In the genomic region with DNA sequence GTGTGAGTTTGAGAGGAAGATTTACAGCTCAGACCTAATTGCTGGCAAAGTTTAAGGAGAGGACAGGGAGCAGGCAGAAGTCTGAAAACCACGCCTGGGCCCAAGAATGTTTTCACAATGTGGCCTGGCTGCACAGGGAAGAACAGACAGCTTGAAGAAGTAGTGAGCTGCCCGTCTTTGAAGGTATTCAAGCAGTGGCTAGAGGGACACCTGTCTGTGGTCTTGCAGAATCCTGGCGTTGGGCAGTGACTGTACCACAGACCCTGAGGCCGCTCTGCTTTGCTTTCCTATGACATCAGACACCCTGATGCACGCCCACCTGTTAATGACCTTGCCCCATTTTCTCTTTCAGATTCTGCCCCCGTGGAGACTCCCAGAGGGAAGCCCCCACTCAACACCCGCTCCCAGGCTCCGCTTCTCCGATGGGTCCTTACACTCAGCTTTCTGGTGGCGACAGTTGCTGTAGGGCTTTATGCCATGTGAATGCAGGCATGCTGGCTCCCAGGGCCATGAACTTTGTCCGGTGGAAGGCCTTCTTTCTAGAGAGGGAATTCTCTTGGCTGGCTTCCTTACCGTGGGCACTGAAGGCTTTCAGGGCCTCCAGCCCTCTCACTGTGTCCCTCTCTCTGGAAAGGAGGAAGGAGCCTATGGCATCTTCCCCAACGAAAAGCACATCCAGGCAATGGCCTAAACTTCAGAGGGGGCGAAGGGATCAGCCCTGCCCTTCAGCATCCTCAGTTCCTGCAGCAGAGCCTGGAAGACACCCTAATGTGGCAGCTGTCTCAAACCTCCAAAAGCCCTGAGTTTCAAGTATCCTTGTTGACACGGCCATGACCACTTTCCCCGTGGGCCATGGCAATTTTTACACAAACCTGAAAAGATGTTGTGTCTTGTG, we compare ENCODE assay signal across 18 cellular contexts. TPM values are rescaled to one million over a fixed set of nuclear protein-coding genes. Genes with fewer than 3 reads are reported as not detected.
A peak's percentile ranks its signal among the peaks of the same experiment; 100 is the strongest.
DNase-seq lines count a peak whose midpoint lies in the region; ATAC-seq, FAIRE-seq and TF ChIP-seq lines count a peak whose summit lies in the region.
"Had no signal": no experiment of that assay in that cellular context is flagged by ENCODE, and none has a peak within 500 bp of the region (broad histone marks: within the 10 kb centered on the region; RNA-seq: fewer than 3 reads in every experiment).

No MANE protein-coding gene starts in this region.

- TF ChIP-seq CTCF in endothelial cell (IDR thresholded peaks at IDR 0.05; ENCODE audit: unreplicated experiment), result no peak
- no peak for TF ChIP-seq CTCF in neural crest cell (conservative IDR thresholded peaks at IDR 0.05)

- peaks cover 4% of the 10 kb centered on the region for H3K27me3 Mint-ChIP-seq in activated CD8-positive, alpha-beta memory T cell treated with anti-CD3 and anti-CD28 coated beads, Interleukin-2, amount 10 ng/mL, durations not matched to agents 7 days and 5 days
- H3K27me3 Mint-ChIP-seq in endothelial cell (ENCODE audit: unreplicated experiment) (peaks cover 6% of the 10 kb centered on the region), neural crest cell (ENCODE audit: low read depth) (no peaks in the 10 kb centered on the region)
- H3K27me3 Mint-ChIP-seq: activated CD4-positive, alpha-beta T cell treated with anti-CD3 and anti-CD28 coated beads, Interleukin-2, amount 10 ng/mL, durations not matched to agents 7 days and 5 days had no signal

- no peaks in the 10 kb centered on the region for H3K36me3 Mint-ChIP-seq in activated CD8-positive, alpha-beta memory T cell treated with anti-CD3 and anti-CD28 coated beads, Interleukin-2, amount 10 ng/mL, durations not matched to agents 7 days and 5 days
- H3K36me3 Mint-ChIP-seq in endothelial cell (ENCODE audit: low read depth, unreplicated experiment) (peaks cover 5% of the 10 kb centered on the region), neural crest cell (ENCODE audit: low read depth) (no peaks in the 10 kb centered on the region)

- no peak overlapping the region for H3K4me3 Mint-ChIP-seq in activated CD8-positive, alpha-beta memory T cell treated with anti-CD3 and anti-CD28 coated beads, Interleukin-2, amount 10 ng/mL, durations not matched to agents 7 days and 5 days
- H3K4me3 Mint-ChIP-seq in endothelial cell (ENCODE audit: unreplicated experiment), result no peak overlapping the region
- no peak overlapping the region for H3K4me3 Mint-ChIP-seq in neural crest cell
- H3K4me3 Mint-ChIP-seq: activated CD4-positive, alpha-beta T cell treated with anti-CD3 and anti-CD28 coated beads, Interleukin-2, amount 10 ng/mL, durations not matched to agents 7 days and 5 days; stimulated activated naive CD8-positive, alpha-beta T cell treated with anti-CD3 and anti-CD28 coated beads, Interleukin-15, Interleukin-2, amounts not matched to agents 100 ng/mL and 50 ng/mL, for 24 hours had no signal

- peak; percentile 77 for FAIRE-seq in urothelium cell line (lab: Jason Lieb, UNC)
- FAIRE-seq: A204.1 had no signal

- H3K9me3 Mint-ChIP-seq in activated CD8-positive, alpha-beta memory T cell treated with anti-CD3 and anti-CD28 coated beads, Interleukin-2, amount 10 ng/mL, durations not matched to agents 7 days and 5 days (ENCODE audit: low read depth), result no peaks in the 10 kb centered on the region
- no peaks in the 10 kb centered on the region for H3K9me3 Mint-ChIP-seq in endothelial cell (ENCODE audit: unreplicated experiment)
- no peaks in the 10 kb centered on the region for H3K9me3 Mint-ChIP-seq in neural crest cell
- H3K9me3 Mint-ChIP-seq: activated CD4-positive, alpha-beta T cell treated with anti-CD3 and anti-CD28 coated beads, Interleukin-2, amount 10 ng/mL, durations not matched to agents 7 days and 5 days; stimulated activated naive CD8-positive, alpha-beta T cell treated with anti-CD3 and anti-CD28 coated beads, Interleukin-15, Interleukin-2, amounts not matched to agents 100 ng/mL and 50 ng/mL, for 24 hours had no signal

- H3K27ac Mint-ChIP-seq in activated CD8-positive, alpha-beta memory T cell treated with anti-CD3 and anti-CD28 coated beads, Interleukin-2, amount 10 ng/mL, durations not matched to agents 7 days and 5 days, result peak overlapping the region; percentile 46
- peak overlapping the region; percentile 57 for H3K27ac Mint-ChIP-seq in endothelial cell (ENCODE audit: unreplicated experiment)
- H3K27ac Mint-ChIP-seq in neural crest cell (ENCODE audit: unreplicated experiment), result peak overlapping the region; percentile 55
- H3K27ac Mint-ChIP-seq: activated CD4-positive, alpha-beta T cell treated with anti-CD3 and anti-CD28 coated beads, Interleukin-2, amount 10 ng/mL, durations not matched to agents 7 days and 5 days; stimulated activated naive CD8-positive, alpha-beta T cell treated with anti-CD3 and anti-CD28 coated beads, Interleukin-15, Interleukin-2, amounts not matched to agents 100 ng/mL and 50 ng/mL, for 24 hours had no signal

- DNase-seq in activated CD8-positive, alpha-beta memory T cell treated with anti-CD3 and anti-CD28 coated beads, Interleukin-2, amount 10 ng/mL, durations not matched to agents 7 days and 5 days, result no peak
- no peak for DNase-seq in activated CD8-positive, alpha-beta memory T cell treated with anti-CD3 and anti-CD28 coated beads, Interleukin-2, amount 50 U/mL, for 48 hours
- DNase-seq in endothelial cell (ENCODE audit: low spot score) (no peak), neural crest cell (ENCODE audit: low read depth, low spot score) (no peak), urothelium cell line (ENCODE audit: low spot score) (no peak), A172 (ENCODE audit: low spot score) (no peak), NOMO-1 (lab: John Stamatoyannopoulos, UW; ENCODE audit: unreplicated experiment in 2 of 2) (no peak)
- DNase-seq: activated CD4-positive, alpha-beta T cell treated with anti-CD3 and anti-CD28 coated beads, Interleukin-2, amount 10 ng/mL, durations not matched to agents 7 days and 5 days; amygdala; C1 segment of cervical spinal cord; left lung; MV-4-11; NCI-H187 treated with DMSO at 0.1 percent for 48 hours; NCI-H226 had no signal

- H3K4me1 Mint-ChIP-seq in activated CD8-positive, alpha-beta memory T cell treated with anti-CD3 and anti-CD28 coated beads, Interleukin-2, amount 10 ng/mL, durations not matched to agents 7 days and 5 days, result peaks cover 19% of the 10 kb centered on the region
- H3K4me1 Mint-ChIP-seq in endothelial cell (ENCODE audit: unreplicated experiment) (peaks cover 9% of the 10 kb centered on the region), neural crest cell (peaks cover 20% of the 10 kb centered on the region)
- H3K4me1 Mint-ChIP-seq: activated CD4-positive, alpha-beta T cell treated with anti-CD3 and anti-CD28 coated beads, Interleukin-2, amount 10 ng/mL, durations not matched to agents 7 days and 5 days had no signal

- CTCF ChIA-PET in activated CD8-positive, alpha-beta memory T cell treated with anti-CD3 and anti-CD28 coated beads, Interleukin-2, amount 10 ng/mL, durations not matched to agents 7 days and 5 days (lab: Charles Lee), result interaction anchor here (0.7 kb wide), 1 partner anchor 41 kb away, joined by 3 read pairs; no protein-coding TSS in a partner anchor

- no peak for ATAC-seq in activated CD8-positive, alpha-beta memory T cell treated with anti-CD3 and anti-CD28 coated beads, Interleukin-2, amount 10 ng/mL, durations not matched to agents 7 days and 5 days
- ATAC-seq in GM19328 (IDR thresholded peaks at IDR 0.05; ENCODE audit: unreplicated experiment), result no peak
- ATAC-seq: left lung, Right ventricle myocardium inferior had no signal

RNA-seq across cellular contexts. Expression of a gene that starts 6.6 kb away (rescaled TPM):
- total RNA-seq in activated CD8-positive, alpha-beta memory T cell treated with anti-CD3 and anti-CD28 coated beads, Interleukin-2, amount 10 ng/mL, durations not matched to agents 7 days and 5 days, result 100 to 1,000 TPM; 271 to 329 TPM
- 80.9 TPM for total RNA-seq in endothelial cell (ENCODE audit: unreplicated experiment)
- 174 and 187 TPM in 2 replicates for total RNA-seq in neural crest cell
- total RNA-seq in A172 (2014; rRNA removed; shearing (Covaris generic)), result 87.7 and 165 TPM in 2 replicates

RNA-seq across cellular contexts. Expression of a gene that starts 12.5 kb away (rescaled TPM):
- 1 to 10 TPM in 1 of 2 experiments, under 1 TPM in 1; 0.88 to 6.0 TPM for total RNA-seq in activated CD8-positive, alpha-beta memory T cell treated with anti-CD3 and anti-CD28 coated beads, Interleukin-2, amount 10 ng/mL, durations not matched to agents 7 days and 5 days
- total RNA-seq in endothelial cell (ENCODE audit: unreplicated experiment), result 17.5 TPM
- total RNA-seq in neural crest cell, result 2.2 and 2.4 TPM in 2 replicates
- total RNA-seq in A172 (2014; rRNA removed; shearing (Covaris generic)), result 17.3 and 18.2 TPM in 2 replicates
